In the genomic region with DNA sequence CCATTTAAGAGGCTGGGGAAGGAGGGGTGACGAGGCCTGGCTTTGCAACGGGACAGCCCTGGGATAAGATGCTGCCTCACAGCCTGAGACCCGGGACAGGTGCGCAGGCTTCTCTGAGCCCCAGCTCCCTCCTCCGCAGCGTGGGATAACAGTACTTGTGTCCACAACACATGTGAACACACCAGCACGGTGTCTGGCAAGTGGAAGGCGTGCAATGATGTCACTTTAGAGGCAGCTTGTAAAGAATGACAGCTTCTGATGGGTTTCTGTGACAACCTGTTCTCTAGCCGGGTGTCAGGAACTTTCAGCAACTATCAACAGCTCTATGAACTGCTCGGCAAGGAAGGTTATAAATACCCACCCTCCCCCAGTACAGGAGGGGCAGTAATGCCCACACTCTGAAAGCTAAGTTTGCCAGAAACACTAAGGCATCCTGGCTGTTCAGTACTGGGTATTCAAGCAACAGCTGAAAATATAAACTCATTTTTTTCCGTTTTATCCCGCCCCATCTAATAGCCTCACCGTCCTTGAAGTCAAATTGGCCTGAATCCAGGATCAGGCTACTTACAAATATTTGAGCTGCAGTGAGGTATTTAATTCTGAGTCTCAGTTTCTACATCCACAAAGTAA, we compare ENCODE assay signal across 9 cellular contexts. TPM values are rescaled to one million over a fixed set of nuclear protein-coding genes. Genes with fewer than 3 reads are reported as not detected.
DNase-seq lines count a peak whose midpoint lies in the region; ATAC-seq and TF ChIP-seq lines count a peak whose summit lies in the region.
"Had no signal": no experiment of that assay in that cellular context is flagged by ENCODE, and none has a peak within 500 bp of the region (broad histone marks: within the 10 kb centered on the region; RNA-seq: fewer than 3 reads in every experiment).

No MANE protein-coding gene starts in this region.

- H3K36me3 Mint-ChIP-seq in activated naive CD4-positive, alpha-beta T cell treated with anti-CD3 and anti-CD28 coated beads, Interleukin-2, amount 50 U/mL, for 24 hours: peaks cover 27% of the 10 kb centered on the region
- H3K36me3 Mint-ChIP-seq in central memory CD8-positive, alpha-beta T cell (ENCODE audit: insufficient read depth): peaks cover 79% of the 10 kb centered on the region
- peaks cover 11% of the 10 kb centered on the region for H3K36me3 Mint-ChIP-seq in mesothelial cell of epicardium

- H3K4me1 ChIP-seq in vagina: peaks cover 99% of the 10 kb centered on the region

- H3K27ac ChIP-seq in vagina: peak overlapping the region; percentile 97

- H3K4me1 Mint-ChIP-seq in activated naive CD4-positive, alpha-beta T cell treated with anti-CD3 and anti-CD28 coated beads, Interleukin-2, amount 50 U/mL, for 24 hours: peaks cover 68% of the 10 kb centered on the region
- H3K4me1 Mint-ChIP-seq in central memory CD8-positive, alpha-beta T cell: peaks cover 71% of the 10 kb centered on the region
- peaks cover 78% of the 10 kb centered on the region for H3K4me1 Mint-ChIP-seq in mesothelial cell of epicardium

- no peak for TF ChIP-seq CTCF in mesothelial cell of epicardium (IDR thresholded peaks at IDR 0.05; ENCODE audit: unreplicated experiment)
- TF ChIP-seq CTCF in vagina (IDR thresholded peaks at IDR 0.05): no peak

- H3K9me3 Mint-ChIP-seq in activated naive CD4-positive, alpha-beta T cell treated with anti-CD3 and anti-CD28 coated beads, Interleukin-2, amount 50 U/mL, for 24 hours: no peaks in the 10 kb centered on the region
- H3K9me3 Mint-ChIP-seq in central memory CD8-positive, alpha-beta T cell: no peaks in the 10 kb centered on the region
- no peaks in the 10 kb centered on the region for H3K9me3 Mint-ChIP-seq in mesothelial cell of epicardium

- intact Hi-C loops in vagina (cut with DNase I): no loop called here

- H3K27me3 ChIP-seq in vagina: no peaks in the 10 kb centered on the region

- no peak overlapping the region for H3K4me3 ChIP-seq in vagina

- peaks cover 0 to 27% of the 10 kb centered on the region in 2 donors for H3K36me3 ChIP-seq in vagina

- DNase-seq in activated naive CD4-positive, alpha-beta T cell treated with Interleukin-2 at 50 U/mL for 16 hours: no peak
- DNase-seq in central memory CD8-positive, alpha-beta T cell (ENCODE audit: low spot score in 2 of 2): no peak
- DNase-seq in mesothelial cell of epicardium (ENCODE audit: low spot score in 2 of 2, unreplicated experiment in 2 of 2): no peak
- DNase-seq in vagina (ENCODE audit: extremely low spot score in 2 of 2): no peak
- DNase-seq: hippocampal formation had no signal

- no peaks in the 10 kb centered on the region for H3K9me3 ChIP-seq in vagina

- peak overlapping the region; percentile 99 for H3K27ac Mint-ChIP-seq in activated naive CD4-positive, alpha-beta T cell treated with anti-CD3 and anti-CD28 coated beads, Interleukin-2, amount 50 U/mL, for 24 hours
- H3K27ac Mint-ChIP-seq in central memory CD8-positive, alpha-beta T cell (ENCODE audit: low read depth): peak overlapping the region; percentile 94
- peak overlapping the region; percentile 100 for H3K27ac Mint-ChIP-seq in mesothelial cell of epicardium

- H3K4me3 Mint-ChIP-seq in activated naive CD4-positive, alpha-beta T cell treated with anti-CD3 and anti-CD28 coated beads, Interleukin-2, amount 50 U/mL, for 24 hours: peak overlapping the region; percentile 86
- H3K4me3 Mint-ChIP-seq in central memory CD8-positive, alpha-beta T cell: no peak overlapping the region
- H3K4me3 Mint-ChIP-seq in mesothelial cell of epicardium: peak overlapping the region; percentile 52

- ATAC-seq in central memory CD8-positive, alpha-beta T cell (replicated peaks; ENCODE audit: extremely low read depth, poor library complexity, severe bottlenecking): no peak
- ATAC-seq in GM21576 (IDR thresholded peaks at IDR 0.05; ENCODE audit: unreplicated experiment): no peak
- no peak for ATAC-seq in HG03139 (IDR thresholded peaks at IDR 0.05; ENCODE audit: unreplicated experiment)
- no peak for ATAC-seq in HG03196 (IDR thresholded peaks at IDR 0.05; ENCODE audit: unreplicated experiment)

- H3K27me3 Mint-ChIP-seq in activated naive CD4-positive, alpha-beta T cell treated with anti-CD3 and anti-CD28 coated beads, Interleukin-2, amount 50 U/mL, for 24 hours: no peaks in the 10 kb centered on the region
- H3K27me3 Mint-ChIP-seq in central memory CD8-positive, alpha-beta T cell: no peaks in the 10 kb centered on the region
- no peaks in the 10 kb centered on the region for H3K27me3 Mint-ChIP-seq in mesothelial cell of epicardium (ENCODE audit: low read depth)

- TF ChIP-seq POLR2A in vagina (IDR thresholded peaks at IDR 0.05): no peak

RNA-seq across cellular contexts. Expression of a gene that starts 59.7 kb away (rescaled TPM):
- total RNA-seq in mesothelial cell of epicardium (321 to 346 TPM (median 341 TPM) in 3 replicates), vagina (333 TPM)
